Comparison of ENCODE assay signal across 18 cellular contexts in genomic region chr12:117855165-117855564, GRCh38.
"Had no signal": no experiment of that assay in that cellular context is flagged by ENCODE, and none has a peak within 500 bp of the region (broad histone marks: within the 10 kb centered on the region; RNA-seq: fewer than 3 reads in every experiment).

No MANE protein-coding gene starts in this region.

- H3K27me3 Mint-ChIP-seq: dendritic cell treated with granulocyte-macrophage colony-stimulating factor and Interleukin-4, amounts not matched to agents 40 ng/mL and 50 ng/mL, for 4 days had no signal

- H3K9me3 ChIP-seq: colonic mucosa, esophagus squamous epithelium, gastrocnemius medialis, mucosa of descending colon had no signal

- H3K4me3 Mint-ChIP-seq: dendritic cell treated with granulocyte-macrophage colony-stimulating factor and Interleukin-4, amounts not matched to agents 40 ng/mL and 50 ng/mL, for 4 days; effector memory CD8-positive, alpha-beta T cell; endodermal cell; mesothelial cell of epicardium; naive B cell had no signal

- H3K27me3 ChIP-seq: colonic mucosa had no signal

- H3K36me3 Mint-ChIP-seq: mesothelial cell of epicardium, naive B cell had no signal

- DNase-seq: cortex of kidney; effector CD8-positive, alpha-beta T cell; esophagus squamous epithelium; foreskin melanocyte; gastrocnemius medialis; heart right ventricle; left cardiac atrium; left ventricle myocardium superior; lower lobe of right lung; naive B cell had no signal

- H3K9me3 Mint-ChIP-seq: endodermal cell had no signal

- H3K4me3 ChIP-seq: colonic mucosa, esophagus squamous epithelium, gastrocnemius medialis, heart right ventricle, left lung, lower lobe of right lung, mucosa of descending colon had no signal

- H3K27ac ChIP-seq: colonic mucosa, epithelial cell of prostate, esophagus squamous epithelium, gastrocnemius medialis, heart right ventricle, left lung, lower lobe of right lung had no signal

- H3K4me1 Mint-ChIP-seq: mesothelial cell of epicardium, naive B cell had no signal

- H3K4me1 ChIP-seq: colonic mucosa, gastrocnemius medialis, heart right ventricle, left lung, lower lobe of right lung had no signal

- H3K27ac Mint-ChIP-seq: dendritic cell treated with granulocyte-macrophage colony-stimulating factor and Interleukin-4, amounts not matched to agents 40 ng/mL and 50 ng/mL, for 4 days; effector memory CD8-positive, alpha-beta T cell; endodermal cell; mesothelial cell of epicardium; naive B cell had no signal

- H3K36me3 ChIP-seq: colonic mucosa, esophagus squamous epithelium, gastrocnemius medialis, heart right ventricle, left lung, lower lobe of right lung had no signal
